In genomic region chr19:41993612-41994483, GRCh38 we compare ENCODE assay signal across 8 cellular contexts. TPM values are rescaled to one million over a fixed set of nuclear protein-coding genes. Genes with fewer than 3 reads are reported as not detected.
DNase-seq lines count a peak whose midpoint lies in the region; ATAC-seq, FAIRE-seq and TF ChIP-seq lines count a peak whose summit lies in the region.

TSS of gene ATP1A3 (minus strand) at chr19:41994230. CDS start at chr19:41994076, 154 bp downstream.

- H3K4me3 Mint-ChIP-seq in dendritic cell treated with granulocyte-macrophage colony-stimulating factor and Interleukin-4, amounts not matched to agents 40 ng/mL and 50 ng/mL, for 4 days, result peak within 1 kb of the TSS; percentile 41

- peaks cover 27% of the 10 kb centered on the region for H3K4me1 ChIP-seq in A549

- peak within 1 kb of the TSS; percentile 51 for H3K4me3 ChIP-seq in A549
- peak within 1 kb of the TSS; percentile 23 for H3K4me3 ChIP-seq in lower leg skin (ENCODE audit: low read depth, poor library complexity, severe bottlenecking)

- peak; percentile 43 to 86 for ATAC-seq in A549
- no peak for ATAC-seq in GM18519 (IDR thresholded peaks at IDR 0.05; ENCODE audit: low FRiP score, unreplicated experiment)

- TF ChIP-seq CTCF in A549 (IDR thresholded peaks at IDR 0.05) (no peak), lower leg skin (IDR thresholded peaks at IDR 0.05) (no peak)

- no peak for TF ChIP-seq RAD21 in A549 (conservative IDR thresholded peaks at IDR 0.05 in 1 of 2, IDR thresholded peaks at IDR 0.05 in 1 of 2)

- H3K9me3 ChIP-seq in A549, result no peaks in the 10 kb centered on the region

- CTCF ChIA-PET in A549 (lab: Yijun Ruan, JAX), result interaction anchor here (1.2 to 14.8 kb wide), 2 partner anchors 33 to 48 kb away, joined by 3 to 344 read pairs; no protein-coding TSS in a partner anchor

- H3K27ac ChIP-seq in A549, result peak within 1 kb of the TSS in 1 of 2 experiments; percentile 69; a peak in 3 of 6 replicates

- TF ChIP-seq EP300 in A549 (IDR thresholded peaks at IDR 0.05), result no peak

- FAIRE-seq in A549 (lab: Jason Lieb, UNC) (no peak), GM19239 (lab: Jason Lieb, UNC) (no peak)

- peaks cover 56% of the 10 kb centered on the region for H3K27me3 Mint-ChIP-seq in dendritic cell treated with granulocyte-macrophage colony-stimulating factor and Interleukin-4, amounts not matched to agents 40 ng/mL and 50 ng/mL, for 4 days

- 12% methylated on average over 43 of the region's 84 CpGs for WGBS in A549 (ENCODE audit: missing lambda C conversion rate)
- WGBS in lower leg skin, 2 donors, result 0% methylated on average over 14 to 49 of the region's 84 CpGs

- no peak for TF ChIP-seq POLR2A in A549 (IDR thresholded peaks at IDR 0.05; ENCODE audit: low read length)
- no peak for TF ChIP-seq POLR2A in lower leg skin (IDR thresholded peaks at IDR 0.05)

- POLR2A ChIA-PET in A549 (lab: Yijun Ruan, JAX), result interaction anchor here (0.9 kb wide), 1 partner anchor 34 kb away, joined by 3 read pairs; no protein-coding TSS in a partner anchor

- DNase-seq in A549 (ENCODE audit: low read depth in 1 of 2, low spot score in 1 of 2) (peak; percentile 68 to 99), GM19239 (ENCODE audit: insufficient read length, low spot score) (peak; percentile 78), NCI-H345 (lab: John Stamatoyannopoulos, UW) (peak; percentile 49), lower leg skin (ENCODE audit: low spot score in 2 of 2) (no peak)
- DNase-seq in activated CD4-positive, alpha-beta T cell treated with anti-CD3 and anti-CD28 coated beads for 24 hours (ENCODE audit: low read depth in 2 of 2), result peak; percentile 37 to 52
- DNase-seq in stimulated activated CD8-positive, alpha-beta memory T cell treated with anti-CD3 and anti-CD28 coated beads, Interleukin-12 subunit alpha, Interleukin-12 subunit beta, amount 100 ng/mL, for 1 hour (ENCODE audit: low read depth), result peak; percentile 37

- no peaks in the 10 kb centered on the region for H3K9me3 Mint-ChIP-seq in dendritic cell treated with granulocyte-macrophage colony-stimulating factor and Interleukin-4, amounts not matched to agents 40 ng/mL and 50 ng/mL, for 4 days

- intact Hi-C loops in dendritic cell treated with granulocyte-macrophage colony-stimulating factor and Interleukin-4, amounts not matched to agents 40 ng/mL and 50 ng/mL, for 4 days (cut with micrococcal nuclease), result no loop called here
- intact Hi-C loops in lower leg skin (cut with DNase I; ENCODE audit: low total_unique reads), result no loop called here

- H3K4me2 ChIP-seq in A549, result peak within 1 kb of the TSS; percentile 96

- peaks cover 15% of the 10 kb centered on the region for H3K4me1 Mint-ChIP-seq in dendritic cell treated with granulocyte-macrophage colony-stimulating factor and Interleukin-4, amounts not matched to agents 40 ng/mL and 50 ng/mL, for 4 days (ENCODE audit: low read depth)

- H3K27ac Mint-ChIP-seq in dendritic cell treated with granulocyte-macrophage colony-stimulating factor and Interleukin-4, amounts not matched to agents 40 ng/mL and 50 ng/mL, for 4 days, result no peak within 1 kb of the TSS

- H3K36me3 Mint-ChIP-seq in dendritic cell treated with granulocyte-macrophage colony-stimulating factor and Interleukin-4, amounts not matched to agents 40 ng/mL and 50 ng/mL, for 4 days (ENCODE audit: low read depth), result no peaks in the 10 kb centered on the region

TF ChIP-seq in A549, 52 proteins besides CTCF, POLR2A, EP300 and RAD21:
- no peak for TF ChIP-seq NR3C1 (IDR thresholded peaks at IDR 0.05)
- TF ChIP-seq, protein P1, sequence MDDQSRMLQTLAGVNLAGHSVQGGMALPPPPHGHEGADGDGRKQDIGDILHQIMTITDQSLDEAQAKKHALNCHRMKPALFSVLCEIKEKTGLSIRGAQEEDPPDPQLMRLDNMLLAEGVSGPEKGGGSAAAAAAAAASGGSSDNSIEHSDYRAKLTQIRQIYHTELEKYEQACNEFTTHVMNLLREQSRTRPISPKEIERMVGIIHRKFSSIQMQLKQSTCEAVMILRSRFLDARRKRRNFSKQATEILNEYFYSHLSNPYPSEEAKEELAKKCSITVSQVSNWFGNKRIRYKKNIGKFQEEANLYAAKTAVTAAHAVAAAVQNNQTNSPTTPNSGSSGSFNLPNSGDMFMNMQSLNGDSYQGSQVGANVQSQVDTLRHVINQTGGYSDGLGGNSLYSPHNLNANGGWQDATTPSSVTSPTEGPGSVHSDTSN (IDR thresholded peaks at IDR 0.05), result peak; percentile 90
- TF ChIP-seq, protein P2, sequence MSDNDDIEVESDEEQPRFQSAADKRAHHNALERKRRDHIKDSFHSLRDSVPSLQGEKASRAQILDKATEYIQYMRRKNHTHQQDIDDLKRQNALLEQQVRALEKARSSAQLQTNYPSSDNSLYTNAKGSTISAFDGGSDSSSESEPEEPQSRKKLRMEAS (IDR thresholded peaks at IDR 0.05), result peak; percentile 56

RNA-seq across cellular contexts. Expression of gene ATP1A3, which starts in this region (rescaled TPM):
- polyA plus RNA-seq in A549 (2011; rRNA removed) (0.67 and 0.69 TPM in 2 replicates), A549 (2017; fragmentation: RNase III; extraction: RNeasy Plus Mini Kit Qiagen cat#74134 plus additional on column Dnase treatment) (3.4 to 3.8 TPM (median 3.7 TPM) in 3 replicates)
- polyA plus RNA-seq in A549 (2012; cell fraction: cytosol; rRNA removed), result 1.2 and 1.3 TPM in 2 replicates
- polyA plus RNA-seq in A549 (2012; cell fraction: nucleus; rRNA removed), result 2.9 and 3.8 TPM in 2 replicates
- polyA minus RNA-seq in A549 (2011; rRNA and poly(A)+ RNA removed), result 1.3 and 2.6 TPM in 2 replicates
- not detected for total RNA-seq in lower leg skin

Comparison
In these comparisons a context has a peak if more than half of its experiments do, and no peak if none do; other contexts are left out.
1. DNase-seq: peak in A549 (2 of 2), GM19239 (single experiment), NCI-H345 (single experiment), activated CD4-positive, alpha-beta T cell treated with anti-CD3 and anti-CD28 coated beads for 24 hours (2 of 2) and stimulated activated CD8-positive, alpha-beta memory T cell treated with anti-CD3 and anti-CD28 coated beads, Interleukin-12 subunit alpha, Interleukin-12 subunit beta, amount 100 ng/mL, for 1 hour (single experiment); none in lower leg skin (0 of 2).